8 cellular contexts compared by ENCODE assay signal in the genomic region with DNA sequence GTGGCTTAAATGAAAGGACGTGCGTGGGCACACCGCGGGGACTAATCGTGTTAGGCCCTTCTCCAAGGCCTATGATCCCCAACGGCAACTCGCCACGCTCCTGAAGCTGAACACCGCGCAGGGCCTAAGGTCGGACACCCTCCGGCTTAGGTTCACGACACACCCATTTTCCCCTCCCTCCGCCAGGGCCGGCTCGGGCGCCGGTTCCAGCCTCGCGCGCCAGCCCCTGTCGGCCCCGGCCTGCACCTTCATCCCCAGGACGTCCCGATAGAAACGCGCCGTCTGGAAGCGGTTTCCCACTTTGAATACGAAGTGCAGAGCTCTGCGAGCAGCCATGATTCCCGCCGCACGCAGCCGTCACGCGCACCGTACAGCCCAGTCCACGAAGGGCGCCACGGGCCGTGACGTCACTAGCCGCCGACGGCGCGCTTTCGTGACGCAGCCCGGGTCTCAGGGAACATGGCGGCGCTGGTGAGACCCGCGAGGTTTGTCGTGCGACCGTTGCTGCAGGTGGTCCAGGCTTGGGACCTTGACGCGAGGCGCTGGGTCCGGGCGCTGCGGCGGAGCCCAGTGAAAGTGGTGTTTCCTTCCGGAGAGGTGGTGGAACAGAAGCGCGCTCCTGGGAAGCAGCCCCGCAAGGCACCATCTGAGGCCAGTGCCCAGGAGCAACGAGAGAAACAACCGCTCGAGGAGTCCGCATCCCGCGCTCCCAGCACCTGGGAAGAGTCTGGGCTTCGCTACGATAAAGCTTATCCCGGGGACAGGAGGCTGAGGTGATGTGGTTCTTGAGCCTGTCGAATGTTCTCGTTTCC. TPM values are rescaled to one million over a fixed set of nuclear protein-coding genes. Genes with fewer than 3 reads are reported as not detected.
DNase-seq lines count a peak whose midpoint lies in the region; ATAC-seq and TF ChIP-seq lines count a peak whose summit lies in the region.

A gene with protein sequence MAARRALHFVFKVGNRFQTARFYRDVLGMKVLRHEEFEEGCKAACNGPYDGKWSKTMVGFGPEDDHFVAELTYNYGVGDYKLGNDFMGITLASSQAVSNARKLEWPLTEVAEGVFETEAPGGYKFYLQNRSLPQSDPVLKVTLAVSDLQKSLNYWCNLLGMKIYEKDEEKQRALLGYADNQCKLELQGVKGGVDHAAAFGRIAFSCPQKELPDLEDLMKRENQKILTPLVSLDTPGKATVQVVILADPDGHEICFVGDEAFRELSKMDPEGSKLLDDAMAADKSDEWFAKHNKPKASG (minus strand): TSS at position 361 of the 812 bp plus-strand sequence. CDS start 25 bp downstream, at position 336.
A gene with protein sequence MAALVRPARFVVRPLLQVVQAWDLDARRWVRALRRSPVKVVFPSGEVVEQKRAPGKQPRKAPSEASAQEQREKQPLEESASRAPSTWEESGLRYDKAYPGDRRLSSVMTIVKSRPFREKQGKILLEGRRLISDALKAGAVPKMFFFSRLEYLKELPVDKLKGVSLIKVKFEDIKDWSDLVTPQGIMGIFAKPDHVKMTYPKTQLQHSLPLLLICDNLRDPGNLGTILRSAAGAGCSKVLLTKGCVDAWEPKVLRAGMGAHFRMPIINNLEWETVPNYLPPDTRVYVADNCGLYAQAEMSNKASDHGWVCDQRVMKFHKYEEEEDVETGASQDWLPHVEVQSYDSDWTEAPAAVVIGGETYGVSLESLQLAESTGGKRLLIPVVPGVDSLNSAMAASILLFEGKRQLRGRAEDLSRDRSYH (plus strand): TSS at position 434 of the 812 bp plus-strand sequence. CDS start 26 bp downstream, at position 460.

- peaks cover 31 to 68% (median 49%) of the 10 kb centered on the region in 11 experiments for H3K36me3 ChIP-seq in BLaER1 treated with 17β-estradiol and CSF1 and Interleukin-3, amounts not matched to agents 10 nM and 100 nM

- H3K9me3 ChIP-seq in BLaER1 treated with 17β-estradiol and CSF1 and Interleukin-3, amounts not matched to agents 10 nM and 100 nM (replicated peaks in 1 of 11), result no peaks in the 10 kb centered on the region

- peak within 1 kb of the TSS; percentile 75 to 99 (median 96) for H3K4me3 ChIP-seq in BLaER1 treated with 17β-estradiol and CSF1 and Interleukin-3, amounts not matched to agents 10 nM and 100 nM
- H3K4me3 ChIP-seq in dorsolateral prefrontal cortex (peak within 1 kb of the TSS; percentile 68 to 100 (median 96)), lower leg skin (ENCODE audit: low read depth, poor library complexity, severe bottlenecking) (peak within 1 kb of the TSS; percentile 90)

- H4K20me1 ChIP-seq in BLaER1 treated with 17β-estradiol and CSF1 and Interleukin-3, amounts not matched to agents 10 nM and 100 nM, result peaks cover 8 to 73% (median 31%) of the 10 kb centered on the region in 11 experiments; a peak in 17 of 22 replicates

- peak within 1 kb of the TSS; percentile 79 to 93 (median 88) for H3K9ac ChIP-seq in BLaER1 treated with 17β-estradiol and CSF1 and Interleukin-3, amounts not matched to agents 10 nM and 100 nM

- ATAC-seq in GM19324 (IDR thresholded peaks at IDR 0.05; ENCODE audit: low FRiP score, unreplicated experiment) (peak; percentile 93), HG03460 (IDR thresholded peaks at IDR 0.05; ENCODE audit: unreplicated experiment) (peak; percentile 79)

- peak within 1 kb of the TSS; percentile 85 to 98 (median 97) for H3K4me2 ChIP-seq in BLaER1 treated with 17β-estradiol and CSF1 and Interleukin-3, amounts not matched to agents 10 nM and 100 nM

- H3K4me1 ChIP-seq in BLaER1 treated with 17β-estradiol and CSF1 and Interleukin-3, amounts not matched to agents 10 nM and 100 nM, result peaks cover 29 to 38% (median 33%) of the 10 kb centered on the region in 10 experiments

- WGBS in lower leg skin, 2 donors, result 0% methylated on average over 24 to 71 of the region's 80 CpGs

- TF ChIP-seq CTCF in dorsolateral prefrontal cortex (IDR thresholded peaks at IDR 0.05 in 54 of 56, conservative IDR thresholded peaks at IDR 0.05 in 2 of 56; ENCODE audit: low read depth in 1 of 56, partially characterized antibody in 56 of 56) (peak in 50 of 56 donors; percentile 5 to 68 (median 44)), lower leg skin (IDR thresholded peaks at IDR 0.05) (peak in 1 of 3 donors; percentile 10)

- H3K27ac ChIP-seq in BLaER1 treated with 17β-estradiol and CSF1 and Interleukin-3, amounts not matched to agents 10 nM and 100 nM, result peak within 1 kb of the TSS; percentile 67 to 87 (median 83)
- H3K27ac ChIP-seq in dorsolateral prefrontal cortex, result peak within 1 kb of the TSS in 55 of 59 donors; percentile 26 to 91 (median 78)

- no peak for TF ChIP-seq POLR2A in lower leg skin (IDR thresholded peaks at IDR 0.05)

- DNase-seq in NCI-H748 treated with DMSO at 0.1 percent for 48 hours (lab: John Stamatoyannopoulos, UW) (peak; percentile 66), dorsolateral prefrontal cortex (peak; percentile 90 to 97 (median 93)), lower leg skin (ENCODE audit: low spot score in 2 of 2) (peak; percentile 93 to 99)
- peak; percentile 93 to 94 for DNase-seq in activated CD4-positive, alpha-beta T cell treated with anti-CD3 and anti-CD28 coated beads, Interleukin-2, amount 50 U/mL, for 48 hours
- DNase-seq in stimulated activated CD4-positive, alpha-beta T cell treated with anti-CD3 and anti-CD28 coated beads, Interleukin-4, amount 100 ng/mL, for 4 hours, result peak; percentile 91 to 96

- intact Hi-C loops in dorsolateral prefrontal cortex (cut with DNase I) (loop anchor here (2.0 to 5.0 kb wide), 2 partner anchors 29 to 65 kb away; a partner anchor contains a TSS), lower leg skin (cut with DNase I; ENCODE audit: low total_unique reads) (no loop called here)

- no peaks in the 10 kb centered on the region for H3K27me3 ChIP-seq in BLaER1 treated with 17β-estradiol and CSF1 and Interleukin-3, amounts not matched to agents 10 nM and 100 nM
- H3K27me3 ChIP-seq in dorsolateral prefrontal cortex, result no peaks in the 10 kb centered on the region

RNA-seq across cellular contexts. Expression of the first gene that starts in this region (rescaled TPM):
- total RNA-seq in dorsolateral prefrontal cortex, result 10 to 100 TPM; 33.7 to 99.3 (median 65.6) TPM
- total RNA-seq in lower leg skin, result 10 to 100 TPM; 69.7 to 99.5 (median 84.0) TPM

RNA-seq across cellular contexts. Expression of the second gene that starts in this region (rescaled TPM):
- total RNA-seq in dorsolateral prefrontal cortex, result 10 to 100 TPM in 117 of 120 experiments, 1 to 10 TPM in 3; 8.5 to 20.4 (median 15.0) TPM
- 10 to 100 TPM; 28.9 to 44.9 (median 35.8) TPM for total RNA-seq in lower leg skin

Comparison
In these comparisons a context has a peak if more than half of its experiments do, and no peak if none do; other contexts are left out.
1. Peak in every context shown above with its lines: DNase-seq, ATAC-seq, H3K4me3 ChIP-seq and H3K27ac ChIP-seq.